In genomic region chr17:82153745-82154375, GRCh38 we compare ENCODE assay signal across 1 cellular context.
A peak's percentile ranks its signal among the peaks of the same experiment; 100 is the strongest.
TF ChIP-seq lines count a peak whose summit lies in the region.

No MANE protein-coding gene starts in this region.

TF ChIP-seq in HEK293, 187 proteins besides CTCF, POLR2A, EP300 and RAD21 (continued from another document and continues in another):
- TF ChIP-seq ZSCAN18 (tag by site-specific recombination; IDR thresholded peaks at IDR 0.05) = no peak
- no peak for TF ChIP-seq ZNF10 (tag by site-specific recombination; IDR thresholded peaks at IDR 0.05)
- no peak for TF ChIP-seq ZNF701 (tag by site-specific recombination; IDR thresholded peaks at IDR 0.05)
- TF ChIP-seq YY1 (tag by site-specific recombination; IDR thresholded peaks at IDR 0.05) = no peak
- no peak for TF ChIP-seq ZNF707 (tag by site-specific recombination; IDR thresholded peaks at IDR 0.05)
- no peak for TF ChIP-seq ZNF658 (tag by site-specific recombination; IDR thresholded peaks at IDR 0.05)
- no peak for TF ChIP-seq ZBTB20 (tag by site-specific recombination; IDR thresholded peaks at IDR 0.05)
- TF ChIP-seq ZNF571 (tag by site-specific recombination; IDR thresholded peaks at IDR 0.05) = no peak
- no peak for TF ChIP-seq ATF2 (tag by site-specific recombination; IDR thresholded peaks at IDR 0.05; ENCODE audit: low read depth)
- no peak for TF ChIP-seq ZNF132 (tag by site-specific recombination; IDR thresholded peaks at IDR 0.05; ENCODE audit: borderline replicate concordance)
- no peak for TF ChIP-seq ZNF148 (tag by site-specific recombination; IDR thresholded peaks at IDR 0.05; ENCODE audit: borderline replicate concordance)
- TF ChIP-seq KLF7 (tag by site-specific recombination; IDR thresholded peaks at IDR 0.05; ENCODE audit: borderline replicate concordance) = no peak
- TF ChIP-seq SETDB1 (IDR thresholded peaks at IDR 0.05; ENCODE audit: insufficient read length, low read length) = no peak
- TF ChIP-seq REPIN1 (tag by site-specific recombination; IDR thresholded peaks at IDR 0.05; ENCODE audit: low read depth) = no peak
- no peak for TF ChIP-seq ZNF48 (tag by site-specific recombination; IDR thresholded peaks at IDR 0.05)
- TF ChIP-seq ZNF398 (tag by site-specific recombination; IDR thresholded peaks at IDR 0.05) = no peak
- TF ChIP-seq GLIS1 (tag by site-specific recombination; IDR thresholded peaks at IDR 0.05) = peak; percentile 55; the same call in 1 of the 2 replicates
- TF ChIP-seq ZNF692 (tag by site-specific recombination; IDR thresholded peaks at IDR 0.05) = no peak
- no peak for TF ChIP-seq ZNF837 (tag by site-specific recombination; IDR thresholded peaks at IDR 0.05)
- peak; percentile 64 for TF ChIP-seq EGR2 (tag by site-specific recombination; IDR thresholded peaks at IDR 0.05; ENCODE audit: low read depth)
- TF ChIP-seq ZNF302 (tag by site-specific recombination; IDR thresholded peaks at IDR 0.05; ENCODE audit: low read depth) = no peak
- TF ChIP-seq ZSCAN5A (tag by site-specific recombination; IDR thresholded peaks at IDR 0.05) = no peak
- no peak for TF ChIP-seq ZNF138 (tag by site-specific recombination; IDR thresholded peaks at IDR 0.05; ENCODE audit: borderline replicate concordance)
- TF ChIP-seq ZNF292 (tag by site-specific recombination; IDR thresholded peaks at IDR 0.05; ENCODE audit: borderline replicate concordance, low read depth) = no peak
- 0 out of 2 replicates have a peak, but pooled peaks have one; percentile 10 for TF ChIP-seq ZNF341 (tag by site-specific recombination; IDR thresholded peaks at IDR 0.05; ENCODE audit: low read depth)
- TF ChIP-seq ZNF202 (tag by site-specific recombination; IDR thresholded peaks at IDR 0.05; ENCODE audit: borderline replicate concordance) = no peak
- no peak for TF ChIP-seq ZNF513 (tag by site-specific recombination; IDR thresholded peaks at IDR 0.05)
- peak; percentile 100 for TF ChIP-seq ZNF2 (tag by site-specific recombination; IDR thresholded peaks at IDR 0.05)
- TF ChIP-seq ZNF24 (tag by site-specific recombination; IDR thresholded peaks at IDR 0.05) = no peak
- no peak for TF ChIP-seq ZNF18 (tag by site-specific recombination; IDR thresholded peaks at IDR 0.05)
- no peak for TF ChIP-seq KLF10 (tag by site-specific recombination; IDR thresholded peaks at IDR 0.05)
- no peak for TF ChIP-seq ZNF423 (tag by site-specific recombination; IDR thresholded peaks at IDR 0.05)
- TF ChIP-seq ZNF169 (tag by site-specific recombination; IDR thresholded peaks at IDR 0.05) = no peak
- no peak for TF ChIP-seq ZNF580 (tag by site-specific recombination; IDR thresholded peaks at IDR 0.05)
- no peak for TF ChIP-seq ZNF37A (tag by site-specific recombination; IDR thresholded peaks at IDR 0.05)
- TF ChIP-seq ZNF768 (tag by site-specific recombination; IDR thresholded peaks at IDR 0.05) = no peak
- no peak for TF ChIP-seq ZNF704 (tag by site-specific recombination; IDR thresholded peaks at IDR 0.05)
- no peak for TF ChIP-seq ZNF664 (tag by site-specific recombination; IDR thresholded peaks at IDR 0.05)
- TF ChIP-seq KLF9 (tag by site-specific recombination; IDR thresholded peaks at IDR 0.05; ENCODE audit: low read depth) = no peak
- no peak for TF ChIP-seq ZNF146 (tag by site-specific recombination; IDR thresholded peaks at IDR 0.05)
- no peak for TF ChIP-seq ZNF239 (tag by site-specific recombination; IDR thresholded peaks at IDR 0.05)
- no peak for TF ChIP-seq KLF17 (tag by site-specific recombination; IDR thresholded peaks at IDR 0.05)
- no peak for TF ChIP-seq ZSCAN4 (tag by site-specific recombination; IDR thresholded peaks at IDR 0.05)
- no peak for TF ChIP-seq GFI1B (tag by site-specific recombination; IDR thresholded peaks at IDR 0.05)
- TF ChIP-seq ZNF26 (tag by site-specific recombination; IDR thresholded peaks at IDR 0.05) = no peak
- TF ChIP-seq ZNF830 (tag by site-specific recombination; IDR thresholded peaks at IDR 0.05; ENCODE audit: low read depth) = no peak
